9 cellular contexts compared by ENCODE assay signal in the genomic region with DNA sequence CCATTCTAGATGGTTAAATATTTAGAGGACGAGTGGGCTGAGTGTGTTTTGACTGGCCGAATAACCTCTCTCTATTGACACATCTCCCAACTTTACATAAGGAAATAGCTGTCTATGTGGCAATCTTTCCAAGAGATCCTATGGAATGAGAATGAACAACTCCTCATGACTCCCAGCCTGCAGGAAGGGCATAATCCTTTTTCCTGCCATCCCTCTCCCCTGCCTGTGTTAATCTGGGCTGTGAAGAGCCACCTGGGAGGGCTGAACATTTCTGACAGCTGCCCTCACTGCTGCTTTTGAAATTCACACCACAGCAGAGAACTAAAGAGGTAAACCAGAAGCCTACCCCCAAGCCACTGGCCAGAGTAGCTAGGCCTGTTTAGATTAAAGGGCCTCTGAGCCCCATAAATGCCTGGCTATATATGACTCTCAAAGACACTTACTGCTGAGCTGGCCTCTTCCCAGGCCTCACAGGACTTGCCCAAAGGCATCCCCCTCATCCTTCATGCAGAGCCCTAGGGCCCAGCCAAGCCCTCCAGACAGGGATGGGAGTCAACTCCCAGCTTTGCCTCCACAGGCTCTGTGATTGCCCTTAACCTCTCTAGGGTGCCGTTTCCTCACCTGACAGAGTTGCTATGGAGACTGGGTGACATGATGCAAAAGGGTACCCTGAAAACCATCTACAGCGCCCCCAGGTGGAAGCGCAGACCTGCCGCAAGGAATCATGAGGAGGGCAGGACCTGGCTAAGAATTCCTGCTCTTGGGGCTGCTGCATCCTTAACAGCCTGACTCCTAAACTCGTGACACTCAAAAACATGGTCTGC. TPM values are rescaled to one million over a fixed set of nuclear protein-coding genes. Genes with fewer than 3 reads are reported as not detected.
A peak's percentile ranks its signal among the peaks of the same experiment; 100 is the strongest.
DNase-seq lines count a peak whose midpoint lies in the region; ATAC-seq, FAIRE-seq and TF ChIP-seq lines count a peak whose summit lies in the region.
"Had no signal": no experiment of that assay in that cellular context is flagged by ENCODE, and none has a peak within 500 bp of the region (broad histone marks: within the 10 kb centered on the region; RNA-seq: fewer than 3 reads in every experiment).

No MANE protein-coding gene starts in this region.

- no peak for FAIRE-seq in GM12891 (lab: Jason Lieb, UNC)

- intact Hi-C loops in CD14-positive monocyte (cut with micrococcal nuclease), result no loop called here

- no peak for TF ChIP-seq POLR2A in GM12891 (IDR thresholded peaks at IDR 0.05; ENCODE audit: low read depth, low read length)

- DNase-seq in CD14-positive monocyte (ENCODE audit: low spot score) (no peak), GM13977 (ENCODE audit: low spot score) (no peak), left lobe of liver (ENCODE audit: low spot score) (peak; percentile 33), GM12891 (ENCODE audit: insufficient read length, low spot score) (no peak), GM19238 (ENCODE audit: insufficient read length, low spot score) (no peak)
- DNase-seq in activated naive CD4-positive, alpha-beta T cell treated with anti-CD3 and anti-CD28 coated beads, Interleukin-2, amount 50 U/mL, for 72 hours (ENCODE audit: low spot score in 2 of 2), result no peak
- DNase-seq in central memory CD4-positive, alpha-beta T cell, result no peak
- DNase-seq: activated CD8-positive, alpha-beta memory T cell treated with anti-CD3 and anti-CD28 coated beads for 24 hours had no signal

- peaks cover 0 to 4% (median 0%) of the 10 kb centered on the region in 3 donors for H3K27me3 Mint-ChIP-seq in CD14-positive monocyte (ENCODE audit: low read depth in 3 of 3)

- H3K27ac Mint-ChIP-seq in CD14-positive monocyte, result no peak overlapping the region
- H3K27ac Mint-ChIP-seq in activated naive CD4-positive, alpha-beta T cell treated with anti-CD3 and anti-CD28 coated beads, Interleukin-2, amount 50 U/mL, for 72 hours, result peak overlapping the region; percentile 74 to 88

- no peaks in the 10 kb centered on the region for H3K9me3 Mint-ChIP-seq in CD14-positive monocyte
- no peaks in the 10 kb centered on the region for H3K9me3 Mint-ChIP-seq in activated naive CD4-positive, alpha-beta T cell treated with anti-CD3 and anti-CD28 coated beads, Interleukin-2, amount 50 U/mL, for 72 hours

- in situ Hi-C loops in GM13977 (cut with MboI; ENCODE audit: low pct_unique_long_range_greater_than_20kb, low sequenced_read_pairs, unreplicated experiment), result no loop called here

- no peak overlapping the region for H3K4me3 Mint-ChIP-seq in CD14-positive monocyte

- peaks cover 40 to 64% of the 10 kb centered on the region in 2 donors for H3K36me3 Mint-ChIP-seq in CD14-positive monocyte
- no peaks in the 10 kb centered on the region for H3K36me3 Mint-ChIP-seq in activated naive CD4-positive, alpha-beta T cell treated with anti-CD3 and anti-CD28 coated beads, Interleukin-2, amount 50 U/mL, for 72 hours

- H3K4me1 Mint-ChIP-seq in CD14-positive monocyte, result peaks cover 9% of the 10 kb centered on the region

- ATAC-seq in activated naive CD4-positive, alpha-beta T cell treated with anti-CD3 and anti-CD28 coated beads, Interleukin-2, amount 50 U/mL, for 72 hours, result peak in 1 of 2 donors; percentile 24
- ATAC-seq in left lobe of liver (no peak), HG02852 (IDR thresholded peaks at IDR 0.05; ENCODE audit: unreplicated experiment) (no peak)

- peak; percentile 22 for TF ChIP-seq CTCF in CD14-positive monocyte (IDR thresholded peaks at IDR 0.05)
- TF ChIP-seq CTCF in GM13977 (IDR thresholded peaks at IDR 0.05; ENCODE audit: extremely low read depth, insufficient read depth, missing control alignments), result peak; percentile 24

TF ChIP-seq in GM12891, 5 proteins besides CTCF, POLR2A, EP300 and RAD21:
- TF ChIP-seq TAF1 (IDR thresholded peaks at IDR 0.05; ENCODE audit: low read depth, low read length) (no peak), SPI1 (IDR thresholded peaks at IDR 0.05; ENCODE audit: low read depth, low read length) (no peak), PAX5 (IDR thresholded peaks at IDR 0.05; ENCODE audit: insufficient read depth, low read length, severe bottlenecking) (no peak), POLR2AphosphoS5 (IDR thresholded peaks at IDR 0.05; ENCODE audit: low read depth, low read length) (no peak), POU2F2 (IDR thresholded peaks at IDR 0.05; ENCODE audit: low read depth, low read length) (no peak)

RNA-seq across cellular contexts. Expression of a gene that starts 42.0 kb away (rescaled TPM):
- 10 to 100 TPM; 14.6 to 18.5 TPM for polyA plus RNA-seq in CD14-positive monocyte
- total RNA-seq in activated naive CD4-positive, alpha-beta T cell treated with anti-CD3 and anti-CD28 coated beads, Interleukin-2, amount 50 U/mL, for 72 hours, result 10 to 100 TPM; 17.2 to 29.2 TPM
- total RNA-seq in left lobe of liver, result 23.4 TPM
- polyA plus RNA-seq in GM12891 (2012; ENCODE audit: low read depth, missing spikeins), result 8.4 TPM

Comparison
In these comparisons a context has a peak if more than half of its experiments do, and no peak if none do; other contexts are left out.
1. H3K27ac Mint-ChIP-seq: peak in activated naive CD4-positive, alpha-beta T cell treated with anti-CD3 and anti-CD28 coated beads, Interleukin-2, amount 50 U/mL, for 72 hours (2 of 2); none in CD14-positive monocyte (0 of 7).